In genomic region chr2:64767670-64768425, GRCh38 we compare ENCODE assay signal across 1 cellular context.
TF ChIP-seq lines count a peak whose summit lies in the region.

No MANE protein-coding gene starts in this region.

TF ChIP-seq in K562, 482 proteins besides CTCF, POLR2A, EP300 and RAD21 (continued from another document and continues in another):
- peak; percentile 86 for TF ChIP-seq AFF4 (CRISPR knock-in tag; IDR thresholded peaks at IDR 0.05)
- peak in 2 of 3 experiments; percentile 40 to 48 for TF ChIP-seq YY1 (IDR thresholded peaks at IDR 0.05; ENCODE audit: borderline replicate concordance in 1 of 3, control insufficient read depth in 1 of 3, extremely low read depth in 1 of 3, insufficient read depth in 3 of 3, insufficient read length in 1 of 3, insufficient replicate concordance in 2 of 3, low read depth in 1 of 3, low read length in 2 of 3)
- no peak for TF ChIP-seq ID3 (CRISPR knock-in tag; IDR thresholded peaks at IDR 0.05)
- 0 out of 2 replicates have a peak, but pooled peaks have one; percentile 0 for TF ChIP-seq ID3 (tag; IDR thresholded peaks at IDR 0.05)
- TF ChIP-seq FIP1L1 (IDR thresholded peaks at IDR 0.05; ENCODE audit: low read depth, low read length, poor library complexity, severe bottlenecking), result peak; percentile 22
- no peak for TF ChIP-seq ZNF23 (CRISPR knock-in tag; IDR thresholded peaks at IDR 0.05)
- peak; percentile 82 for TF ChIP-seq CXXC5 (CRISPR knock-in tag; IDR thresholded peaks at IDR 0.05)
- no peak for TF ChIP-seq ETV6 (IDR thresholded peaks at IDR 0.05; ENCODE audit: borderline replicate concordance in 1 of 2, low read depth in 2 of 2, low read length in 1 of 2)
- no peak for TF ChIP-seq ETV6 (CRISPR knock-in tag; IDR thresholded peaks at IDR 0.05; ENCODE audit: borderline replicate concordance)
- 0 out of 2 replicates have a peak, but pooled peaks have one; percentile 56 for TF ChIP-seq SMAD4 (CRISPR knock-in tag; conservative IDR thresholded peaks at IDR 0.05)
- TF ChIP-seq GATAD2A (IDR thresholded peaks at IDR 0.05), result peak; percentile 75
- TF ChIP-seq CHCHD3 (CRISPR knock-in tag; IDR thresholded peaks at IDR 0.05), result no peak
- no peak for TF ChIP-seq ZNF507 (tag; conservative IDR thresholded peaks at IDR 0.05)
- TF ChIP-seq LCOR (CRISPR knock-in tag; IDR thresholded peaks at IDR 0.05), result 0 out of 2 replicates have a peak, but pooled peaks have one; percentile 32
- TF ChIP-seq PREB (CRISPR knock-in tag; IDR thresholded peaks at IDR 0.05), result 0 out of 2 replicates have a peak, but pooled peaks have one; percentile 18
- TF ChIP-seq SNIP1 (IDR thresholded peaks at IDR 0.05; ENCODE audit: low read depth), result no peak
- no peak for TF ChIP-seq NR2C2 (CRISPR knock-in tag; IDR thresholded peaks at IDR 0.05)
- peak; percentile 31; the same call in 1 of the 2 replicates for TF ChIP-seq NR2C2 (tag; IDR thresholded peaks at IDR 0.05)
- TF ChIP-seq ZBTB33 (CRISPR knock-in tag; IDR thresholded peaks at IDR 0.05), result 0 out of 2 replicates have a peak, but pooled peaks have one; percentile 11
- no peak for TF ChIP-seq ZKSCAN8 (CRISPR knock-in tag; IDR thresholded peaks at IDR 0.05)
- TF ChIP-seq SOX6 (IDR thresholded peaks at IDR 0.05), result peak; percentile 62
- TF ChIP-seq FOXK1 (CRISPR knock-in tag; IDR thresholded peaks at IDR 0.05; ENCODE audit: borderline replicate concordance), result peak; percentile 70; the same call in 1 of the 2 replicates
- peak in 1 of 2 experiments; percentile 51; a peak in 2 of 4 replicates for TF ChIP-seq HDAC1 (IDR thresholded peaks at IDR 0.05)
- TF ChIP-seq CTBP1 (IDR thresholded peaks at IDR 0.05; ENCODE audit: borderline replicate concordance), result peak; percentile 92
- no peak for TF ChIP-seq FOXM1 (IDR thresholded peaks at IDR 0.05; ENCODE audit: low read depth)
- peak; percentile 85; the same call in 1 of the 2 replicates for TF ChIP-seq FOXM1 (CRISPR knock-in tag; IDR thresholded peaks at IDR 0.05; ENCODE audit: low read depth)
- no peak for TF ChIP-seq TSHZ1 (CRISPR knock-in tag; IDR thresholded peaks at IDR 0.05)
- no peak for TF ChIP-seq FUS (optimal IDR thresholded peaks at IDR 0.05; ENCODE audit: low read depth, low read length)
- TF ChIP-seq NR1H2 (CRISPR knock-in tag; IDR thresholded peaks at IDR 0.05), result peak; percentile 85
- TF ChIP-seq EGR1 (conservative IDR thresholded peaks at IDR 0.05), result peak; percentile 77
- peak; percentile 98 for TF ChIP-seq MEF2A (IDR thresholded peaks at IDR 0.05; ENCODE audit: control insufficient read depth, low read depth, low read length)
- peak; percentile 73 for TF ChIP-seq RBBP5 (IDR thresholded peaks at IDR 0.05; ENCODE audit: borderline replicate concordance, insufficient read depth, low read length, poor library complexity, severe bottlenecking)
- no peak for TF ChIP-seq SMAD2 (IDR thresholded peaks at IDR 0.05; ENCODE audit: low read depth, low read length)
- no peak for TF ChIP-seq ZNF395 (CRISPR knock-in tag; IDR thresholded peaks at IDR 0.05)
- TF ChIP-seq ARNT (IDR thresholded peaks at IDR 0.05), result 0 out of 4 replicates have a peak, but pooled peaks of 1 of the 2 experiments have one; percentile 9
- TF ChIP-seq ZKSCAN1 (IDR thresholded peaks at IDR 0.05; ENCODE audit: low read depth, low read length), result no peak
- peak; percentile 81; the same call in 1 of the 2 replicates for TF ChIP-seq RB1 (IDR thresholded peaks at IDR 0.05; ENCODE audit: low read depth)
- 0 out of 2 replicates have a peak, but pooled peaks have one; percentile 19 for TF ChIP-seq ZBTB17 (CRISPR knock-in tag; IDR thresholded peaks at IDR 0.05)
- TF ChIP-seq ERF (CRISPR knock-in tag; IDR thresholded peaks at IDR 0.05), result 0 out of 2 replicates have a peak, but pooled peaks have one; percentile 63
- TF ChIP-seq RBM39 (optimal IDR thresholded peaks at IDR 0.05; ENCODE audit: low read depth, low read length), result no peak
- TF ChIP-seq CCNT2 (IDR thresholded peaks at IDR 0.05; ENCODE audit: borderline replicate concordance, extremely low read depth, insufficient read length, low read depth, low read length), result peak; percentile 78
- no peak for TF ChIP-seq ZNF12 (CRISPR knock-in tag; IDR thresholded peaks at IDR 0.05)
- TF ChIP-seq FOSL1 (tag; conservative IDR thresholded peaks at IDR 0.05), result peak; percentile 93
- TF ChIP-seq TBP (optimal IDR thresholded peaks at IDR 0.05; ENCODE audit: low read depth, low read length), result peak; percentile 91
- peak; percentile 73 for TF ChIP-seq PCBP1 (IDR thresholded peaks at IDR 0.05; ENCODE audit: low read depth, low read length, poor library complexity, severe bottlenecking)
- TF ChIP-seq REST (CRISPR knock-in tag; IDR thresholded peaks at IDR 0.05; ENCODE audit: low read depth), result peak; percentile 60; the same call in 1 of the 2 replicates
- 0 out of 2 replicates have a peak, but pooled peaks have one; percentile 30 for TF ChIP-seq ZBTB9 (CRISPR knock-in tag; IDR thresholded peaks at IDR 0.05)
- TF ChIP-seq KDM4B (IDR thresholded peaks at IDR 0.05; ENCODE audit: borderline replicate concordance in 2 of 2, low read depth in 1 of 2), result no peak; a peak in 1 of 4 replicates
- TF ChIP-seq CREB1 (IDR thresholded peaks at IDR 0.05), result peak; percentile 61; the same call in 1 of the 2 replicates
- peak; percentile 70 for TF ChIP-seq CREB1 (CRISPR knock-in tag; IDR thresholded peaks at IDR 0.05)
